15 cellular contexts compared by ENCODE assay signal in the genomic region with DNA sequence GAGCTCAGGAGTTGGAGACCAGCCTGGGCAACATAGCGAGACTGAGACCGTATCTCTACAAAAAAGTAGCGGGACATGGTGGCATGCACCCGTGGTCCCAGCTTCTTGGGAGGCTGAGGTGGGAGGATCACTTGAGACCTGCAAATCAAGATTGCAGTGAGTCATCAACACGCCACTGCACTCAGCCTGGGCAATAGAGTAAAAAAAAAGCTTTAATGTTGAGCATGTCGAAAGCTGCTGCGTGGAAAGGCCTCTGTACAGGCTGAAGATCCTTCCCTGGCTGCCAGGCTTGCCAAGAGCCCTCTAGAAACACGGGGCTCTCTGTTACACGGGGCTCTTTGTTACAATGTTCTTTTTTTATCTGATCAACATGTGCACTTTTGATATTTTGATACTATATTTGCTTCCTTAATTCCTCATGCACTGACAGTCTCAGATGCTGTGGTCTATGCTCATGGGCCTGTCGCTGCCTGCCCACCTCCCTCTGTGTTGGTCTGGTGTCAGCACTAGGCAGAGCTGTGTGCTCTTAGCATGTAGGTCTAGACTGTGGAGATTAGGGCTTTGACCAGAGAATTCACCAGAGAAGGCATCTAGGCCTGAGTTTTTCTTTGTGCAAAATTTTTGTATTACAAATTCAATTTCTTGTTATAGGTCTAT. TPM values are rescaled to one million over a fixed set of nuclear protein-coding genes. Genes with fewer than 3 reads are reported as not detected.
DNase-seq lines count a peak whose midpoint lies in the region; ATAC-seq and TF ChIP-seq lines count a peak whose summit lies in the region.
"Had no signal": no experiment of that assay in that cellular context is flagged by ENCODE, and none has a peak within 500 bp of the region (broad histone marks: within the 10 kb centered on the region; RNA-seq: fewer than 3 reads in every experiment).

No MANE protein-coding gene starts in this region.

- no peak overlapping the region for H3K4me3 ChIP-seq in testis
- H3K4me3 ChIP-seq: BLaER1, Peyer's patch, SK-N-MC had no signal

- no peak for TF ChIP-seq POLR2A in testis (IDR thresholded peaks at IDR 0.05)

- H3K27ac Mint-ChIP-seq in activated T-cell treated with anti-CD3 and anti-CD28 coated beads, Interleukin-2, amount 50 U/mL, for 72 hours, result peak overlapping the region; percentile 4

- peak; percentile 5 to 21 for ATAC-seq in activated T-cell treated with anti-CD3 and anti-CD28 coated beads, Interleukin-2, amount 50 U/mL, for 72 hours (replicated peaks in 1 of 2)
- ATAC-seq in GM18502 (IDR thresholded peaks at IDR 0.05; ENCODE audit: poor library complexity, unreplicated experiment), result no peak

- H3K36me3 Mint-ChIP-seq in activated T-cell treated with anti-CD3 and anti-CD28 coated beads, Interleukin-2, amount 50 U/mL, for 72 hours (ENCODE audit: insufficient read depth in 2 of 2), result peaks cover 0 to 6% of the 10 kb centered on the region in 2 donors

- no peaks in the 10 kb centered on the region for H3K36me3 ChIP-seq in testis (ENCODE audit: low read depth, missing control alignments)

- H3K27ac ChIP-seq in RWPE1 (peak overlapping the region; percentile 10; the same call in 1 of the 2 replicates), epithelial cell of prostate (peak overlapping the region; percentile 14), testis (no peak overlapping the region)
- H3K27ac ChIP-seq: BLaER1, Peyer's patch, SK-N-MC had no signal

- no peaks in the 10 kb centered on the region for H3K27me3 ChIP-seq in testis
- H3K27me3 ChIP-seq: BLaER1, Peyer's patch had no signal

- no peak overlapping the region for H3K4me3 Mint-ChIP-seq in activated T-cell treated with anti-CD3 and anti-CD28 coated beads, Interleukin-2, amount 50 U/mL, for 72 hours

- H3K27me3 Mint-ChIP-seq in activated T-cell treated with anti-CD3 and anti-CD28 coated beads, Interleukin-2, amount 50 U/mL, for 72 hours (ENCODE audit: low read depth), result no peaks in the 10 kb centered on the region
- H3K27me3 Mint-ChIP-seq: CD4-positive, alpha-beta memory T cell had no signal

- H3K9me3 ChIP-seq in testis, result no peaks in the 10 kb centered on the region
- H3K9me3 ChIP-seq: BLaER1, Peyer's patch had no signal

- TF ChIP-seq CTCF in RWPE1 (conservative IDR thresholded peaks at IDR 0.05; ENCODE audit: low read depth) (no peak), testis (IDR thresholded peaks at IDR 0.05) (no peak)

- H3K4me1 ChIP-seq in testis, result no peaks in the 10 kb centered on the region
- H3K4me1 ChIP-seq: BLaER1, Peyer's patch had no signal

- WGBS in testis, 2 donors, result 67 to 68% methylated on average over 10 of the region's 10 CpGs

- intact Hi-C loops in testis (cut with DNase I; ENCODE audit: low total_unique reads), result no loop called here

- no peaks in the 10 kb centered on the region for H3K9me3 Mint-ChIP-seq in activated T-cell treated with anti-CD3 and anti-CD28 coated beads, Interleukin-2, amount 50 U/mL, for 72 hours

- CTCF ChIA-PET in RWPE1 (lab: Yijun Ruan, JAX), result no interaction called here

- no peaks in the 10 kb centered on the region for H3K4me1 Mint-ChIP-seq in activated T-cell treated with anti-CD3 and anti-CD28 coated beads, Interleukin-2, amount 50 U/mL, for 72 hours (ENCODE audit: low read depth)

- DNase-seq in activated T-cell treated with anti-CD3 and anti-CD28 coated beads, Interleukin-2, amount 50 U/mL, for 72 hours, result no peak
- DNase-seq in activated T-cell treated with anti-CD3 and anti-CD28 coated beads, Interleukin-2, amount 50 U/mL, for 1 hour, result no peak
- DNase-seq in RWPE1 (ENCODE audit: low spot score) (no peak), epithelial cell of prostate (ENCODE audit: low read depth, low spot score) (peak; percentile 46), testis (peak; percentile 79), middle frontal gyrus (ENCODE audit: extremely low spot score, low spot score) (no peak)
- DNase-seq: CD4-positive, alpha-beta memory T cell; DMS79; NCI-H1105; NCI-H1694; NK-92 treated with Interleukin-12 subunit alpha and Interleukin-12 subunit beta, amount 100 ng/mL, for 24 hours; Peyer's patch had no signal

- POLR2A ChIA-PET in RWPE1 (lab: Yijun Ruan, JAX; ENCODE audit: low non-redundant PET), result no interaction called here

RNA-seq across cellular contexts. Expression of a gene that starts 18.7 kb away (rescaled TPM):
- 100 to 1,000 TPM; 161 to 178 TPM for total RNA-seq in activated T-cell treated with anti-CD3 and anti-CD28 coated beads, Interleukin-2, amount 50 U/mL, for 72 hours
- 100 to 1,000 TPM; 107 to 117 TPM for total RNA-seq in testis
- 62.7 TPM for polyA plus RNA-seq in testis (ENCODE audit: insufficient read depth, low read depth, low replicate concordance)

RNA-seq across cellular contexts. Expression of a gene that starts 34.1 kb away (rescaled TPM):
- 100 to 1,000 TPM; 457 to 495 TPM for total RNA-seq in activated T-cell treated with anti-CD3 and anti-CD28 coated beads, Interleukin-2, amount 50 U/mL, for 72 hours
- total RNA-seq in testis, result 100 to 1,000 TPM; 238 to 284 TPM
- 267 TPM for polyA plus RNA-seq in testis (ENCODE audit: insufficient read depth, low read depth, low replicate concordance)

RNA-seq across cellular contexts. Expression of a gene that starts 43.1 kb away (rescaled TPM):
- total RNA-seq in activated T-cell treated with anti-CD3 and anti-CD28 coated beads, Interleukin-2, amount 50 U/mL, for 72 hours, result 10 to 100 TPM; 72.5 to 84.6 TPM
- 10 to 100 TPM; 37.0 to 44.7 TPM for total RNA-seq in testis
- polyA plus RNA-seq in testis (ENCODE audit: insufficient read depth, low read depth, low replicate concordance), result 50.2 TPM

RNA-seq across cellular contexts. Expression of a gene that starts 43.4 kb away (rescaled TPM):
- 10 to 100 TPM; 40.0 to 44.9 TPM for total RNA-seq in activated T-cell treated with anti-CD3 and anti-CD28 coated beads, Interleukin-2, amount 50 U/mL, for 72 hours
- total RNA-seq in testis, result 10 to 100 TPM; 36.1 to 45.9 TPM
- polyA plus RNA-seq in testis (ENCODE audit: insufficient read depth, low read depth, low replicate concordance), result 36.1 TPM

Comparison
In these comparisons a context has a peak if more than half of its experiments do, and no peak if none do; other contexts are left out.
1. DNase-seq: peak in epithelial cell of prostate (single experiment) and testis (single experiment); none in activated T-cell treated with anti-CD3 and anti-CD28 coated beads, Interleukin-2, amount 50 U/mL, for 72 hours (0 of 2), activated T-cell treated with anti-CD3 and anti-CD28 coated beads, Interleukin-2, amount 50 U/mL, for 1 hour (single experiment), RWPE1 (single experiment) and middle frontal gyrus (single experiment).
2. H3K27ac ChIP-seq: peak in RWPE1 (single experiment) and epithelial cell of prostate (single experiment); none in testis (0 of 2).